9 cellular contexts compared by ENCODE assay signal in genomic region chr1:44031900-44032817, GRCh38. TPM values are rescaled to one million over a fixed set of nuclear protein-coding genes. Genes with fewer than 3 reads are reported as not detected.
A peak's percentile ranks its signal among the peaks of the same experiment; 100 is the strongest.
DNase-seq lines count a peak whose midpoint lies in the region; ATAC-seq and TF ChIP-seq lines count a peak whose summit lies in the region.
"Had no signal": no experiment of that assay in that cellular context is flagged by ENCODE, and none has a peak within 500 bp of the region (broad histone marks: within the 10 kb centered on the region; RNA-seq: fewer than 3 reads in every experiment).

No MANE protein-coding gene starts in this region.

- peak overlapping the region; percentile 76; the same call in 1 of the 2 replicates for H2AFZ ChIP-seq in GM23248

- ATAC-seq in GM18873 (IDR thresholded peaks at IDR 0.05; ENCODE audit: low FRiP score, unreplicated experiment), result no peak

- H3K9me2 ChIP-seq in GM23248 (ENCODE audit: insufficient read depth), result no peaks in the 10 kb centered on the region

- H3K4me1 ChIP-seq in GM23248 (ENCODE audit: insufficient read depth) (peaks cover 18% of the 10 kb centered on the region; the same call in 1 of the 2 replicates), SJCRH30 (peaks cover 33% of the 10 kb centered on the region), esophagus muscularis mucosa (peaks cover 27 to 78% (median 65%) of the 10 kb centered on the region in 4 donors), rectal smooth muscle tissue (ENCODE audit: control insufficient read depth, insufficient read depth, low read length) (peaks cover 34% of the 10 kb centered on the region)

- peak overlapping the region; percentile 73 for H3K4me2 ChIP-seq in GM23248 (ENCODE audit: unreplicated experiment)

- no peak overlapping the region for H3K27ac ChIP-seq in GM23248
- H3K27ac ChIP-seq in SJCRH30, result no peak overlapping the region
- peak overlapping the region; percentile 86 to 90 (median 88) for H3K27ac ChIP-seq in esophagus muscularis mucosa (replicated peaks in 1 of 4)
- H3K27ac ChIP-seq in rectal smooth muscle tissue (ENCODE audit: low read depth, low read length), result peak overlapping the region; percentile 85

- no peaks in the 10 kb centered on the region for H3K9me3 ChIP-seq in GM23248 (ENCODE audit: low read depth)
- H3K9me3 ChIP-seq in SJCRH30 (replicated peaks), result no peaks in the 10 kb centered on the region
- H3K9me3 ChIP-seq in esophagus muscularis mucosa, result no peaks in the 10 kb centered on the region

- in situ Hi-C loops in GM23248 (cut with MboI), result no loop called here

- H3F3A ChIP-seq in GM23248 (ENCODE audit: insufficient read depth), result no peaks in the 10 kb centered on the region; the same call in 1 of the 2 replicates

- WGBS in GM23248 (ENCODE audit: low coverage in 1 of 2, low lambda C conversion rate in 2 of 2, missing lambda C conversion rate in 2 of 2), 2 experiments, result 81 to 90% methylated on average over 10 of the region's 10 CpGs
- WGBS in esophagus muscularis mucosa, result 60% methylated on average over 9 of the region's 10 CpGs

- peak overlapping the region; percentile 81; the same call in 1 of the 2 replicates for H3K4me3 ChIP-seq in GM23248
- peak overlapping the region; percentile 80 for H3K4me3 ChIP-seq in SJCRH30
- H3K4me3 ChIP-seq in esophagus muscularis mucosa, result peak overlapping the region in 2 of 4 donors; percentile 81 to 86
- H3K4me3 ChIP-seq in rectal smooth muscle tissue (ENCODE audit: low read length), result peak overlapping the region; percentile 39

- no peak for TF ChIP-seq POLR2A in esophagus muscularis mucosa (IDR thresholded peaks at IDR 0.05; ENCODE audit: low read depth)

- no peak for TF ChIP-seq EP300 in esophagus muscularis mucosa (IDR thresholded peaks at IDR 0.05)

- H3K36me3 ChIP-seq in GM23248 (ENCODE audit: low read depth) (no peaks in the 10 kb centered on the region), SJCRH30 (no peaks in the 10 kb centered on the region), esophagus muscularis mucosa (no peaks in the 10 kb centered on the region), rectal smooth muscle tissue (ENCODE audit: control insufficient read depth, insufficient read depth, low read length) (no peaks in the 10 kb centered on the region)

- peaks cover 17% of the 10 kb centered on the region for H3K79me2 ChIP-seq in GM23248 (ENCODE audit: insufficient read depth)

- H3K27me3 ChIP-seq in GM23248 (replicated peaks; ENCODE audit: insufficient read depth) (no peaks in the 10 kb centered on the region), SJCRH30 (no peaks in the 10 kb centered on the region), esophagus muscularis mucosa (no peaks in the 10 kb centered on the region), rectal smooth muscle tissue (ENCODE audit: control insufficient read depth, insufficient read depth, low read length) (no peaks in the 10 kb centered on the region)

- DNase-seq in GM23248, result no peak
- no peak for DNase-seq in SJCRH30
- no peak for DNase-seq in esophagus muscularis mucosa (ENCODE audit: extremely low spot score)
- DNase-seq in putamen (ENCODE audit: low spot score), result no peak
- DNase-seq in hypothalamus (lab: John Stamatoyannopoulos, UW), result no peak
- DNase-seq in GF-D8 (lab: John Stamatoyannopoulos, UW), result no peak

- intact Hi-C loops in esophagus muscularis mucosa (cut with DNase I), result loop anchor here (5.0 to 10.0 kb wide), 2 partner anchors 40 to 267 kb away; partner anchors contain the start of gene CCDC24

- no peaks in the 10 kb centered on the region for H4K20me1 ChIP-seq in GM23248 (ENCODE audit: insufficient read depth)

- H3K9ac ChIP-seq in GM23248 (peak overlapping the region; percentile 81; the same call in 1 of the 2 replicates), rectal smooth muscle tissue (ENCODE audit: low read length) (no peak overlapping the region)

- TF ChIP-seq CTCF in esophagus muscularis mucosa (IDR thresholded peaks at IDR 0.05), result no peak

RNA-seq across cellular contexts. Expression of gene SLC6A9, which starts 0.9 kb away (rescaled TPM):
- 20.6 and 22.2 TPM in 2 replicates for total RNA-seq in GM23248 (2014; rRNA removed; shearing (Covaris generic))
- polyA plus RNA-seq in GM23248 (2016; fragmentation: Nextera tagmentation; extraction: Ambion mirVana), result 34.4 and 34.6 TPM in 2 replicates
- 0.51 and 0.63 TPM in 2 replicates for total RNA-seq in SJCRH30 (2014; rRNA removed; shearing (Covaris generic))
- 10 to 100 TPM in 2 of 4 donors, 1 to 10 TPM in 2; 5.2 to 17.9 (median 7.8) TPM for total RNA-seq in esophagus muscularis mucosa
- total RNA-seq: mononuclear cell had no signal

RNA-seq across cellular contexts. Expression of gene CCDC24, which starts 40.8 kb away (rescaled TPM):
- 3.1 and 4.7 TPM in 2 replicates for total RNA-seq in GM23248 (2014; rRNA removed; shearing (Covaris generic))
- polyA plus RNA-seq in GM23248 (2016; fragmentation: Nextera tagmentation; extraction: Ambion mirVana), result 4.3 and 5.3 TPM in 2 replicates
- 0.85 and 1.6 TPM in 2 replicates for total RNA-seq in SJCRH30 (2014; rRNA removed; shearing (Covaris generic))
- total RNA-seq in esophagus muscularis mucosa, result 1 to 10 TPM; 6.2 to 7.3 (median 6.7) TPM

RNA-seq across cellular contexts. Expression of gene B4GALT2, which starts 53.1 kb away (rescaled TPM):
- 123 and 221 TPM in 2 replicates for total RNA-seq in GM23248 (2014; rRNA removed; shearing (Covaris generic))
- polyA plus RNA-seq in GM23248 (2016; fragmentation: Nextera tagmentation; extraction: Ambion mirVana), result 27.3 and 28.9 TPM in 2 replicates
- 65.9 and 67.4 TPM in 2 replicates for total RNA-seq in SJCRH30 (2014; rRNA removed; shearing (Covaris generic))
- total RNA-seq in esophagus muscularis mucosa, result 10 to 100 TPM; 45.3 to 94.5 (median 77.5) TPM

RNA-seq across cellular contexts. Expression of gene ATP6V0B, which starts 57.4 kb away (rescaled TPM):
- 122 and 140 TPM in 2 replicates for total RNA-seq in GM23248 (2014; rRNA removed; shearing (Covaris generic))
- polyA plus RNA-seq in GM23248 (2016; fragmentation: Nextera tagmentation; extraction: Ambion mirVana), result 174 and 177 TPM in 2 replicates
- 89.7 and 109 TPM in 2 replicates for total RNA-seq in SJCRH30 (2014; rRNA removed; shearing (Covaris generic))
- total RNA-seq in esophagus muscularis mucosa, result 100 to 1,000 TPM in 1 of 4 donors, 10 to 100 TPM in 3; 68.1 to 122 (median 98.2) TPM

Comparison
In these comparisons a context has a peak if more than half of its experiments do, and no peak if none do; other contexts are left out.
1. H3K27ac ChIP-seq: peak in esophagus muscularis mucosa (4 of 4) and rectal smooth muscle tissue (single experiment); none in GM23248 (single experiment) and SJCRH30 (single experiment).